Comparison of ENCODE assay signal across 1 cellular context in genomic region chr14:68970096-68970612, GRCh38.
TF ChIP-seq lines count a peak whose summit lies in the region.

No MANE protein-coding gene starts in this region.

TF ChIP-seq in A549, 52 proteins besides CTCF, POLR2A, EP300 and RAD21 (continued from another document):
- TF ChIP-seq, protein P1, sequence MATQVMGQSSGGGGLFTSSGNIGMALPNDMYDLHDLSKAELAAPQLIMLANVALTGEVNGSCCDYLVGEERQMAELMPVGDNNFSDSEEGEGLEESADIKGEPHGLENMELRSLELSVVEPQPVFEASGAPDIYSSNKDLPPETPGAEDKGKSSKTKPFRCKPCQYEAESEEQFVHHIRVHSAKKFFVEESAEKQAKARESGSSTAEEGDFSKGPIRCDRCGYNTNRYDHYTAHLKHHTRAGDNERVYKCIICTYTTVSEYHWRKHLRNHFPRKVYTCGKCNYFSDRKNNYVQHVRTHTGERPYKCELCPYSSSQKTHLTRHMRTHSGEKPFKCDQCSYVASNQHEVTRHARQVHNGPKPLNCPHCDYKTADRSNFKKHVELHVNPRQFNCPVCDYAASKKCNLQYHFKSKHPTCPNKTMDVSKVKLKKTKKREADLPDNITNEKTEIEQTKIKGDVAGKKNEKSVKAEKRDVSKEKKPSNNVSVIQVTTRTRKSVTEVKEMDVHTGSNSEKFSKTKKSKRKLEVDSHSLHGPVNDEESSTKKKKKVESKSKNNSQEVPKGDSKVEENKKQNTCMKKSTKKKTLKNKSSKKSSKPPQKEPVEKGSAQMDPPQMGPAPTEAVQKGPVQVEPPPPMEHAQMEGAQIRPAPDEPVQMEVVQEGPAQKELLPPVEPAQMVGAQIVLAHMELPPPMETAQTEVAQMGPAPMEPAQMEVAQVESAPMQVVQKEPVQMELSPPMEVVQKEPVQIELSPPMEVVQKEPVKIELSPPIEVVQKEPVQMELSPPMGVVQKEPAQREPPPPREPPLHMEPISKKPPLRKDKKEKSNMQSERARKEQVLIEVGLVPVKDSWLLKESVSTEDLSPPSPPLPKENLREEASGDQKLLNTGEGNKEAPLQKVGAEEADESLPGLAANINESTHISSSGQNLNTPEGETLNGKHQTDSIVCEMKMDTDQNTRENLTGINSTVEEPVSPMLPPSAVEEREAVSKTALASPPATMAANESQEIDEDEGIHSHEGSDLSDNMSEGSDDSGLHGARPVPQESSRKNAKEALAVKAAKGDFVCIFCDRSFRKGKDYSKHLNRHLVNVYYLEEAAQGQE (IDR thresholded peaks at IDR 0.05) = no peak
- TF ChIP-seq HMGXB4 (CRISPR knock-in tag; IDR thresholded peaks at IDR 0.05; ENCODE audit: borderline replicate concordance) (no peak), ZNF302 (CRISPR knock-in tag; IDR thresholded peaks at IDR 0.05) (no peak), RARB (CRISPR knock-in tag; IDR thresholded peaks at IDR 0.05) (no peak), HOXB5 (CRISPR knock-in tag; IDR thresholded peaks at IDR 0.05) (no peak), FOSL2 (IDR thresholded peaks at IDR 0.05) (no peak), FOSL2 (CRISPR knock-in tag; IDR thresholded peaks at IDR 0.05) (no peak), RFX5 (IDR thresholded peaks at IDR 0.05) (no peak), JUNB (IDR thresholded peaks at IDR 0.05) (no peak), BHLHE40 (IDR thresholded peaks at IDR 0.05; ENCODE audit: low read depth, low read length) (no peak)
- TF ChIP-seq, protein P2, sequence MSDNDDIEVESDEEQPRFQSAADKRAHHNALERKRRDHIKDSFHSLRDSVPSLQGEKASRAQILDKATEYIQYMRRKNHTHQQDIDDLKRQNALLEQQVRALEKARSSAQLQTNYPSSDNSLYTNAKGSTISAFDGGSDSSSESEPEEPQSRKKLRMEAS (IDR thresholded peaks at IDR 0.05) = no peak
